Comparison of ENCODE assay signal across 13 cellular contexts in genomic region chr5:159324097-159324760, GRCh38.
DNase-seq lines count a peak whose midpoint lies in the region; ATAC-seq and TF ChIP-seq lines count a peak whose summit lies in the region.
"Had no signal": no experiment of that assay in that cellular context is flagged by ENCODE, and none has a peak within 500 bp of the region (broad histone marks: within the 10 kb centered on the region; RNA-seq: fewer than 3 reads in every experiment).

No MANE protein-coding gene starts in this region.

- TF ChIP-seq CTCF in AG09319 (IDR thresholded peaks at IDR 0.05; ENCODE audit: low read depth, low read length), result no peak

- ATAC-seq in HG03139 (IDR thresholded peaks at IDR 0.05; ENCODE audit: unreplicated experiment), result no peak
- ATAC-seq in GM21515 (IDR thresholded peaks at IDR 0.05; ENCODE audit: unreplicated experiment), result no peak
- ATAC-seq: stimulated activated naive CD8-positive, alpha-beta T cell treated with anti-CD3 and anti-CD28 coated beads, Interleukin-15, Interleukin-2, amounts not matched to agents 100 U/mL and 50 U/mL, for 24 hours had no signal

- peak; percentile 67 for DNase-seq in AG09319 (ENCODE audit: extremely low read depth, low read depth)
- DNase-seq in HS-5 (ENCODE audit: low read depth), result peak; percentile 85
- peak; percentile 49 for DNase-seq in amniotic stem cell (lab: John Stamatoyannopoulos, UW)
- peak; percentile 65 for DNase-seq in islet precursor cell
- DNase-seq in midbrain (lab: John Stamatoyannopoulos, UW), result no peak
- no peak for DNase-seq in stimulated activated naive CD4-positive, alpha-beta T cell treated with Interleukin-2 at 50 U/mL for 16 hours (lab: John Stamatoyannopoulos, UW)
- DNase-seq: activated naive CD4-positive, alpha-beta T cell treated with Interleukin-2 at 50 U/mL for 16 hours; CD4-positive, CD25-positive, alpha-beta regulatory T cell; stimulated activated CD4-positive, alpha-beta T cell treated with anti-CD3 and anti-CD28 coated beads, Interleukin-4, amount 100 ng/mL, for 4 hours; stimulated activated naive CD8-positive, alpha-beta T cell treated with anti-CD3 and anti-CD28 coated beads, Interleukin-15, Interleukin-2, amounts not matched to agents 100 U/mL and 50 U/mL, for 24 hours; T1000 had no signal

Comparison
In these comparisons a context has a peak if more than half of its experiments do, and no peak if none do; other contexts are left out.
1. DNase-seq: peak in AG09319 (single experiment), HS-5 (single experiment), amniotic stem cell (single experiment) and islet precursor cell (single experiment); none in midbrain (single experiment) and stimulated activated naive CD4-positive, alpha-beta T cell treated with Interleukin-2 at 50 U/mL for 16 hours (single experiment).